Comparison of ENCODE assay signal across 6 cellular contexts in the genomic region with DNA sequence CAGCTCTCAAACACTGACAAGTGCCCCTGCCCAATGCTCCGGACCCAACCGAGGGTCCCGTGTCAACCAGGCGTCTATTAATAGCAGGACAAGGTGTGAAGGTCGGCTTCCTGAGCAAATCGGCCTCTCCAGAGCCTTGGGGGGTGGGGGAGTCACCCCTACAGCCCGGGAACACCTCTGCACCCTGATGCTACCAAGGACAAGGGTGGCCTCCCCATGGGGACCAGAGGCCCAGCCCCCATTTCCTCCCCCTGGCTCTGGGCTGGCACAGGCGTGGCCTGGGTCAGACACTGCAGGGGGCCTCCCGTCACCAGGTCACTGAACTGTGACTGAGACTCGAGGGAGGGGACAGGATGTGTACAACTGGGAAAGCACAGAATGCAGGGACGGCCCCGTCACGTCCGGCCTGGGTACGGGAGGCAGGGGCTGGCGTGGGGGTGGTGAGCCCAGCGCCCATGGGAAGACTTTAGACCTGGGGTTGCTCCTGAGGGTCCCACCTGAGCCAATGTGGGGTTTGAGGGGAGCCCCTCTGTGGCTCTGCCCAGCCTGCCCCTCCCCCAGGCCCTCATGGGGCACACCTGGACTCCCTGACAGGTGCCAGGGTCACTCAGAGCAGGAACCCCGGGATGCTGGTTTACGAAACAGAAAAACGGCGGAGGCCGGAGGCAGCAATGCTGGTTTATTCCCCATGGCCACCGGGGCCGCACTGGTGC. TPM values are rescaled to one million over a fixed set of nuclear protein-coding genes. Genes with fewer than 3 reads are reported as not detected.
DNase-seq lines count a peak whose midpoint lies in the region; ATAC-seq lines count a peak whose summit lies in the region.

No MANE protein-coding gene starts in this region.

- ATAC-seq in naive B cell (ENCODE audit: low read depth in 2 of 2), result peak; percentile 79

- peak overlapping the region; percentile 92 to 98 (median 94) for H3K4me3 Mint-ChIP-seq in naive B cell

- H3K27ac Mint-ChIP-seq in naive B cell, result peak overlapping the region; percentile 98 to 99 (median 99)

- H3K27me3 Mint-ChIP-seq in naive B cell, result no peaks in the 10 kb centered on the region

- H3K9me3 Mint-ChIP-seq in naive B cell, result no peaks in the 10 kb centered on the region

- peak overlapping the region; percentile 40 for H3K27ac ChIP-seq in angular gyrus (ENCODE audit: low read depth, low read length)

- peaks cover 22 to 42% (median 35%) of the 10 kb centered on the region in 3 donors for H3K4me1 Mint-ChIP-seq in naive B cell

- DNase-seq in NCI-H1105 treated with DMSO at 0.1 percent for 48 hours (lab: John Stamatoyannopoulos, UW) (peak; percentile 3), NCI-H1105 (lab: John Stamatoyannopoulos, UW) (no peak), NCI-H146 (lab: John Stamatoyannopoulos, UW) (peak; percentile 72), naive B cell (peak; percentile 95), cortex of kidney (lab: John Stamatoyannopoulos, UW) (no peak)

- H3K36me3 Mint-ChIP-seq in naive B cell, result peaks cover 0 to 6% of the 10 kb centered on the region in 2 donors

RNA-seq across cellular contexts. Expression of gene CYBA, which starts 0.6 kb away (rescaled TPM):
- 1,000 to 10,000 TPM; 1,408 to 2,468 (median 1,616) TPM for polyA plus RNA-seq in naive B cell (ENCODE audit: low read depth in 6 of 6)

RNA-seq across cellular contexts. Expression of gene MVD, which starts 11.5 kb away (rescaled TPM):
- polyA plus RNA-seq in naive B cell (ENCODE audit: low read depth in 6 of 6), result 10 to 100 TPM in 5 of 6 donors, 1 to 10 TPM in 1; 9.7 to 36.1 (median 18.2) TPM

RNA-seq across cellular contexts. Expression of gene IL17C, which starts 13.1 kb away (rescaled TPM):
- polyA plus RNA-seq in naive B cell (ENCODE audit: low read depth in 6 of 6), result 1 to 10 TPM in 1 of 6 donors, under 1 TPM in 3, not detected in 2; 0.39 to 1.3 (median 0.86) TPM

RNA-seq across cellular contexts. Expression of gene SNAI3, which starts 34.9 kb away (rescaled TPM):
- polyA plus RNA-seq in naive B cell (ENCODE audit: low read depth in 6 of 6), result 1 to 10 TPM; 1.4 to 9.0 (median 5.9) TPM

RNA-seq across cellular contexts. Expression of gene RNF166, which starts 54.8 kb away (rescaled TPM):
- 10 to 100 TPM; 28.0 to 42.5 (median 33.0) TPM for polyA plus RNA-seq in naive B cell (ENCODE audit: low read depth in 6 of 6)

Comparison
In these comparisons a context has a peak if more than half of its experiments do, and no peak if none do; other contexts are left out.
1. DNase-seq: peak in NCI-H1105 treated with DMSO at 0.1 percent for 48 hours (single experiment), NCI-H146 (single experiment) and naive B cell (single experiment); none in NCI-H1105 (single experiment) and cortex of kidney (single experiment).